Comparison of ENCODE assay signal across 1 cellular context in the genomic region with DNA sequence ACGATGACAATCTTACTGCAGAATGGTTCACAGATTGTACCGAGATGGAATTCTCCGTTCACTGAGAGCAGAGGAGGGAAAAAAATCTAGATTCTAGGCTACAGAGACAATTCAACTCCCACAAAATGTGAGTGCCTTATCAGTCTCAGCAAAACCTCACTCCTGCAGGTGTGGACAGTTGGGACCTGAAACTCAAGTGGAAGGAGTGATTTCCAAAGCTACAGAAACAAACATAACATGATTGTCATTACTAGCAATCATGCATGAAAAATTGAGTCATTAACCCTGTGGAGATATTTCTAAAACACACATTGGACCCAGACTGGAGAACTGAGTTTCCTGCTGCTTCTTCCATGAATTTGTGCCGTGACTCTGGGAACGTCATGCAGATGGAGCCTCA.
TF ChIP-seq lines count a peak whose summit lies in the region.

No MANE protein-coding gene starts in this region.

TF ChIP-seq in IMR-90, 13 proteins besides CTCF, POLR2A, EP300 and RAD21:
- TF ChIP-seq, protein P1, sequence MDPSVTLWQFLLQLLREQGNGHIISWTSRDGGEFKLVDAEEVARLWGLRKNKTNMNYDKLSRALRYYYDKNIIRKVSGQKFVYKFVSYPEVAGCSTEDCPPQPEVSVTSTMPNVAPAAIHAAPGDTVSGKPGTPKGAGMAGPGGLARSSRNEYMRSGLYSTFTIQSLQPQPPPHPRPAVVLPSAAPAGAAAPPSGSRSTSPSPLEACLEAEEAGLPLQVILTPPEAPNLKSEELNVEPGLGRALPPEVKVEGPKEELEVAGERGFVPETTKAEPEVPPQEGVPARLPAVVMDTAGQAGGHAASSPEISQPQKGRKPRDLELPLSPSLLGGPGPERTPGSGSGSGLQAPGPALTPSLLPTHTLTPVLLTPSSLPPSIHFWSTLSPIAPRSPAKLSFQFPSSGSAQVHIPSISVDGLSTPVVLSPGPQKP (IDR thresholded peaks at IDR 0.05; ENCODE audit: borderline replicate concordance, low read depth, low read length): no peak
- TF ChIP-seq NFE2L2 (IDR thresholded peaks at IDR 0.05; ENCODE audit: low read depth, low read length) (no peak), RCOR1 (IDR thresholded peaks at IDR 0.05; ENCODE audit: insufficient replicate concordance, low read length) (no peak), FOS (IDR thresholded peaks at IDR 0.05; ENCODE audit: low read depth, low read length) (no peak), USF2 (IDR thresholded peaks at IDR 0.05; ENCODE audit: low read depth, low read length) (no peak)
TF ChIP-seq in IMR-90: peak in this region for 0.
